ENCODE assay signal across 13 cellular contexts in the genomic region with DNA sequence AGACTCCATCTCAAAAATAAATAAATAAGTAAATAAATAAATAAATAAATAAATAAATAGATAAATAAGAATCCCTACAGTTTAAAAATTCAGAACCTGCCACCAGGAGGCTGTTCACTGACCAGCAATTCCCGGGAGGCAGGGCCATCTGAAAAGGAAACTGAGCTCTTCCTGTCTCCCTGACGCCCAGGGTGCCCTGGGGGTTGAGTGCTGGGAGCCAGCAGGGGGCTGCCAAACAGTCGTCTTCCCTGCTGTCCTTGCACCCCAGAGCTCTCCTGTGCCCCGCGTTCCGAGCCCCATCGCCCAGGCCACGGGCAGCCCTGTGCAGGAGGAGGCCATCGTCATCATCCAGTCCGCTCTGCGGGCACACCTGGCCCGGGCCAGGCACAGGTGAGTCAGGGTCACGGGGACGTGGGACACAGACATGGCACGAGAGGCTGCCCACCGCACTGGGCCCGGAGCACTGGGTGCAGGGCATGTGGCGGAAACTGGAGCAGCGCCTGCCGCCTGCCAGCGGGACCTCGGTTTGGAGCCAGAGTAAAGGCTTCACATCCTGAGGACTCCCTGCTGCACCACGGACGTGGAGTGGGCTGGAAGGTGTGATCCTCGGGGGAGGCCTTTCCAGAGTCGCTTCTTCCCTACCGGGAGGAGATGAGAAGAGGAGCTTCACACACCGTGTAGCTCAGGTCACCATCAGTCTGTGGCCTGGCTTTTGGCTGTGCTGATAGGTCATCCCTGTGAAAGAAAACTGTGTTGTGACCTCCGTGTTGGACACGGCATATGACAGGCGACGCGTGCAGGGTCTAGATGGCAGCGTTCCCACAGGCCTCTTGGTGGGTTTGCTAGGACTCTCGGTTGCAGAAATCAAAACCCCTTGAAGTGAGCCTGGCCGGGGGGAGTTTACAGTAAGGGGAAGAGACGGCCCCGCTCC. TPM values are rescaled to one million over a fixed set of nuclear protein-coding genes. Genes with fewer than 3 reads are reported as not detected.
DNase-seq lines count a peak whose midpoint lies in the region; ATAC-seq and TF ChIP-seq lines count a peak whose summit lies in the region.
"Had no signal": no experiment of that assay in that cellular context is flagged by ENCODE, and none has a peak within 500 bp of the region (broad histone marks: within the 10 kb centered on the region; RNA-seq: fewer than 3 reads in every experiment).

No MANE protein-coding gene starts in this region.

- no peak for DNase-seq in left ventricle myocardium inferior
- no peak for DNase-seq in Right ventricle myocardium superior
- DNase-seq in coronary artery (ENCODE audit: low spot score), result no peak
- no peak for DNase-seq in mesothelial cell of epicardium (ENCODE audit: low spot score in 2 of 2, unreplicated experiment in 2 of 2)
- no peak for DNase-seq in NK-92 (lab: John Stamatoyannopoulos, UW; ENCODE audit: unreplicated experiment)
- DNase-seq in activated T-cell treated with anti-CD3 and anti-CD28 coated beads for 4 hours, result no peak
- DNase-seq in activated CD4-positive, alpha-beta T cell treated with anti-CD3 and anti-CD28 coated beads, Interleukin-2, amount 50 U/mL, for 1 hour, result no peak
- no peak for DNase-seq in T-cell
- DNase-seq: COR-L47, DMS153, NCI-H2029, NCI-H524 had no signal

- H3K9me3 Mint-ChIP-seq in mesothelial cell of epicardium (no peaks in the 10 kb centered on the region), T-cell (no peaks in the 10 kb centered on the region)

- peaks cover 4% of the 10 kb centered on the region for H3K4me1 Mint-ChIP-seq in mesothelial cell of epicardium
- H3K4me1 Mint-ChIP-seq in T-cell, result peaks cover 5 to 14% (median 9%) of the 10 kb centered on the region in 3 donors

- H3K27ac Mint-ChIP-seq in mesothelial cell of epicardium (no peak overlapping the region), T-cell (no peak overlapping the region)

- H3K27ac ChIP-seq in left ventricle myocardium inferior (replicated peaks) (peak overlapping the region; percentile 85), coronary artery (peak overlapping the region; percentile 74 to 79)

- ATAC-seq in Right ventricle myocardium superior (ENCODE audit: poor library complexity) (no peak), T-cell (replicated peaks in 1 of 4) (no peak)

- POLR2A ChIA-PET in T-cell (lab: Charles Lee), result no interaction called here

- CTCF ChIA-PET in T-cell (lab: Charles Lee), result interaction anchor here in 1 of 2 donors (0.6 kb wide), 1 partner anchor 394 kb away, joined by 3 read pairs; no protein-coding TSS in a partner anchor

- H3K4me3 ChIP-seq in left ventricle myocardium inferior (no peak overlapping the region), coronary artery (no peak overlapping the region)

- H3K27me3 ChIP-seq in left ventricle myocardium inferior (ENCODE audit: low read depth), result no peaks in the 10 kb centered on the region

- H3K36me3 Mint-ChIP-seq in mesothelial cell of epicardium, result peaks cover 11% of the 10 kb centered on the region
- H3K36me3 Mint-ChIP-seq in T-cell, result peaks cover 6% of the 10 kb centered on the region

- intact Hi-C loops in left ventricle myocardium inferior (cut with micrococcal nuclease) (no loop called here), Right ventricle myocardium superior (cut with DNase I) (no loop called here)

- H3K4me3 Mint-ChIP-seq in mesothelial cell of epicardium (no peak overlapping the region), T-cell (no peak overlapping the region)
- H3K4me3 Mint-ChIP-seq: CD14-positive monocyte had no signal

- TF ChIP-seq CTCF in left ventricle myocardium inferior (IDR thresholded peaks at IDR 0.05; ENCODE audit: borderline replicate concordance), result peak; percentile 16
- no peak for TF ChIP-seq CTCF in coronary artery (IDR thresholded peaks at IDR 0.05)
- TF ChIP-seq CTCF in mesothelial cell of epicardium (IDR thresholded peaks at IDR 0.05; ENCODE audit: unreplicated experiment), result peak; percentile 36

- peaks cover 50% of the 10 kb centered on the region for H3K4me1 ChIP-seq in left ventricle myocardium inferior

- H3K36me3 ChIP-seq in left ventricle myocardium inferior, result peaks cover 13% of the 10 kb centered on the region

- H3K27me3 Mint-ChIP-seq in mesothelial cell of epicardium (ENCODE audit: low read depth) (no peaks in the 10 kb centered on the region), T-cell (no peaks in the 10 kb centered on the region)

- H3K9me3 ChIP-seq in left ventricle myocardium inferior (replicated peaks), result no peaks in the 10 kb centered on the region

RNA-seq across cellular contexts. Expression of a gene that starts 25.9 kb away (rescaled TPM):
- 10.9 TPM for total RNA-seq in left ventricle myocardium inferior
- 12.6 TPM for total RNA-seq in Right ventricle myocardium superior
- 282 to 296 TPM (median 282 TPM) in 3 replicates for total RNA-seq in mesothelial cell of epicardium
- total RNA-seq in T-cell, result 10 to 100 TPM; 11.5 to 17.7 (median 14.5) TPM

RNA-seq across cellular contexts. Expression of a gene that starts 47.1 kb away (rescaled TPM):
- 11.5 TPM for total RNA-seq in left ventricle myocardium inferior
- total RNA-seq in Right ventricle myocardium superior, result 9.9 TPM
- total RNA-seq in mesothelial cell of epicardium, result 26.6 to 29.6 TPM (median 26.6 TPM) in 3 replicates
- total RNA-seq in T-cell, result 10 to 100 TPM in 1 of 5 donors, 1 to 10 TPM in 4; 4.5 to 11.7 (median 8.0) TPM

RNA-seq across cellular contexts. Expression of a gene that starts 50.5 kb away (rescaled TPM):
- total RNA-seq in left ventricle myocardium inferior, result 13.7 TPM
- total RNA-seq in Right ventricle myocardium superior, result 14.7 TPM
- 44.2 to 47.6 TPM (median 46.8 TPM) in 3 replicates for total RNA-seq in mesothelial cell of epicardium
- 10 to 100 TPM; 23.6 to 46.2 (median 43.1) TPM for total RNA-seq in T-cell

Comparison
In these comparisons a context has a peak if more than half of its experiments do, and no peak if none do; other contexts are left out.
1. RNA of a gene that starts 25.9 kb away (total RNA-seq): 282 to 296 TPM in mesothelial cell of epicardium; 11.5 to 17.7 TPM in T-cell, 12.6 TPM in Right ventricle myocardium superior (single experiment) and 10.9 TPM in left ventricle myocardium inferior (single experiment); every median in the first group is over 10 times any median in the second.